In genomic region chr1:180154325-180155201, GRCh38 we compare ENCODE assay signal across 1 cellular context.
TF ChIP-seq lines count a peak whose summit lies in the region.

QSOX1 (plus strand) TSS chr1:180154869; CDS start chr1:180154908, 39 bp downstream.

TF ChIP-seq in K562, 482 proteins besides CTCF, POLR2A, EP300 and RAD21 (continued from another document and continues in another):
- peak; percentile 38 for TF ChIP-seq SMAD1 (IDR thresholded peaks at IDR 0.05; ENCODE audit: low read depth, low read length, partially characterized antibody)
- peak; percentile 42; the same call in 1 of the 2 replicates for TF ChIP-seq PML (IDR thresholded peaks at IDR 0.05; ENCODE audit: low read length)
- TF ChIP-seq NKRF (IDR thresholded peaks at IDR 0.05; ENCODE audit: borderline replicate concordance) = 0 out of 2 replicates have a peak, but pooled peaks have one; percentile 53
- TF ChIP-seq SREBF2 (CRISPR knock-in tag; IDR thresholded peaks at IDR 0.05) = no peak
- TF ChIP-seq ZBTB26 (CRISPR knock-in tag; IDR thresholded peaks at IDR 0.05) = 0 out of 2 replicates have a peak, but pooled peaks have one; percentile 34
- TF ChIP-seq KLF1 (tag; IDR thresholded peaks at IDR 0.05) = no peak; the same call in 1 of the 2 replicates
- 0 out of 2 replicates have a peak, but pooled peaks have one; percentile 27 for TF ChIP-seq GATA2 (CRISPR knock-in tag; IDR thresholded peaks at IDR 0.05)
- TF ChIP-seq AFF1 (IDR thresholded peaks at IDR 0.05; ENCODE audit: low read depth in 1 of 2, partially characterized antibody in 2 of 2) = no peak
- peak in 2 of 3 experiments; percentile 45 to 95; a peak in 3 of 6 replicates for TF ChIP-seq ZBTB11 (CRISPR knock-in tag; IDR thresholded peaks at IDR 0.05)
- 0 out of 2 replicates have a peak, but pooled peaks have one; percentile 27 for TF ChIP-seq FOXJ3 (CRISPR knock-in tag; IDR thresholded peaks at IDR 0.05)
- peak; percentile 16; the same call in 1 of the 2 replicates for TF ChIP-seq ZNF263 (CRISPR knock-in tag; IDR thresholded peaks at IDR 0.05; ENCODE audit: borderline replicate concordance)
- TF ChIP-seq ZNF395 (CRISPR knock-in tag; IDR thresholded peaks at IDR 0.05) = peak; percentile 71; the same call in 1 of the 2 replicates
- TF ChIP-seq RBM25 (IDR thresholded peaks at IDR 0.05; ENCODE audit: low read depth, low read length, severe bottlenecking) = peak; percentile 17
- peak; percentile 87 for TF ChIP-seq PHF20 (IDR thresholded peaks at IDR 0.05; ENCODE audit: partially characterized antibody)
- TF ChIP-seq HDAC2 (IDR thresholded peaks at IDR 0.05) = no peak
- no peak for TF ChIP-seq CSDE1 (IDR thresholded peaks at IDR 0.05)
- peak; percentile 82 for TF ChIP-seq POU5F1 (IDR thresholded peaks at IDR 0.05; ENCODE audit: borderline replicate concordance, low read depth, low read length, partially characterized antibody)
- TF ChIP-seq RBM22 (IDR thresholded peaks at IDR 0.05; ENCODE audit: low read depth, low read length, poor library complexity, severe bottlenecking) = no peak
- TF ChIP-seq BHLHE40 (IDR thresholded peaks at IDR 0.05; ENCODE audit: low read length) = 0 out of 2 replicates have a peak, but pooled peaks have one; percentile 10
- TF ChIP-seq KDM4B (IDR thresholded peaks at IDR 0.05; ENCODE audit: borderline replicate concordance in 2 of 2, low read depth in 1 of 2) = 0 out of 4 replicates have a peak, but pooled peaks of 1 of the 2 experiments have one; percentile 33
- TF ChIP-seq ZNF444 (CRISPR knock-in tag; IDR thresholded peaks at IDR 0.05) = 0 out of 2 replicates have a peak, but pooled peaks have one; percentile 34
- no peak for TF ChIP-seq NFYB (IDR thresholded peaks at IDR 0.05; ENCODE audit: extremely low read depth, insufficient read length)
- no peak for TF ChIP-seq PTTG1 (tag; IDR thresholded peaks at IDR 0.05; ENCODE audit: low read depth)
- peak; percentile 41; the same call in 1 of the 2 replicates for TF ChIP-seq ZBTB17 (CRISPR knock-in tag; IDR thresholded peaks at IDR 0.05)
- peak; percentile 26 for TF ChIP-seq HNRNPK (IDR thresholded peaks at IDR 0.05; ENCODE audit: low read depth, low read length, poor library complexity, severe bottlenecking)
- TF ChIP-seq RB1 (IDR thresholded peaks at IDR 0.05; ENCODE audit: low read depth) = peak; percentile 76
- 0 out of 2 replicates have a peak, but pooled peaks have one; percentile 34 for TF ChIP-seq CREB3L1 (IDR thresholded peaks at IDR 0.05; ENCODE audit: borderline replicate concordance, low read depth)
- TF ChIP-seq ZNF561 (CRISPR knock-in tag; conservative IDR thresholded peaks at IDR 0.05) = no peak
- TF ChIP-seq ATF7 (IDR thresholded peaks at IDR 0.05) = peak; percentile 82
- peak; percentile 76 for TF ChIP-seq TBP (optimal IDR thresholded peaks at IDR 0.05; ENCODE audit: low read depth, low read length)
- TF ChIP-seq SP1 (CRISPR knock-in tag; IDR thresholded peaks at IDR 0.05) = peak; percentile 74
- TF ChIP-seq TRIM24 (IDR thresholded peaks at IDR 0.05) = peak in 1 of 2 experiments; percentile 77; a peak in 2 of 4 replicates
- TF ChIP-seq ATF1 (CRISPR knock-in tag; IDR thresholded peaks at IDR 0.05) = no peak
- peak; percentile 40; the same call in 1 of the 2 replicates for TF ChIP-seq ATF1 (tag; IDR thresholded peaks at IDR 0.05)
- TF ChIP-seq PCBP2 (IDR thresholded peaks at IDR 0.05; ENCODE audit: low read depth, low read length, poor library complexity, severe bottlenecking) = no peak
- peak; percentile 88; the same call in 1 of the 2 replicates for TF ChIP-seq E2F5 (CRISPR knock-in tag; IDR thresholded peaks at IDR 0.05)
- TF ChIP-seq SMAD4 (CRISPR knock-in tag; conservative IDR thresholded peaks at IDR 0.05) = peak; percentile 62
- peak in 1 of 2 experiments; percentile 10; a peak in 1 of 4 replicates for TF ChIP-seq SIN3A (IDR thresholded peaks at IDR 0.05; ENCODE audit: borderline replicate concordance in 2 of 2, control insufficient read depth in 1 of 2, low read depth in 2 of 2, low read length in 2 of 2)
- peak; percentile 66 for TF ChIP-seq NEUROD1 (IDR thresholded peaks at IDR 0.05; ENCODE audit: borderline replicate concordance, low read depth, low read length, partially characterized antibody)
- no peak for TF ChIP-seq NELFE (IDR thresholded peaks at IDR 0.05; ENCODE audit: insufficient read depth, insufficient read length)
- TF ChIP-seq MYC (IDR thresholded peaks at IDR 0.05; ENCODE audit: low read depth, low read length) = peak; percentile 63
- no peak for TF ChIP-seq MYC (CRISPR knock-in tag; IDR thresholded peaks at IDR 0.05; ENCODE audit: borderline replicate concordance, low read depth)
- peak in 1 of 2 experiments; percentile 48; a peak in 1 of 4 replicates for TF ChIP-seq ARNT (IDR thresholded peaks at IDR 0.05)
- peak; percentile 99 for TF ChIP-seq MAZ (CRISPR knock-in tag; conservative IDR thresholded peaks at IDR 0.05 in 1 of 2, IDR thresholded peaks at IDR 0.05 in 1 of 2)
- 0 out of 2 replicates have a peak, but pooled peaks have one; percentile 74 for TF ChIP-seq E2F1 (CRISPR knock-in tag; IDR thresholded peaks at IDR 0.05)
- TF ChIP-seq NFIC (IDR thresholded peaks at IDR 0.05) = peak; percentile 25; the same call in 1 of the 2 replicates
- TF ChIP-seq HMBOX1 (IDR thresholded peaks at IDR 0.05) = no peak
- TF ChIP-seq ZNF431 (CRISPR knock-in tag; IDR thresholded peaks at IDR 0.05) = 0 out of 2 replicates have a peak, but pooled peaks have one; percentile 30
